Comparison of ENCODE assay signal across 16 cellular contexts in genomic region chr22:48369789-48370507, GRCh38.
DNase-seq lines count a peak whose midpoint lies in the region; ATAC-seq and TF ChIP-seq lines count a peak whose summit lies in the region.
"Had no signal": no experiment of that assay in that cellular context is flagged by ENCODE, and none has a peak within 500 bp of the region (broad histone marks: within the 10 kb centered on the region; RNA-seq: fewer than 3 reads in every experiment).

No MANE protein-coding gene starts in this region.

- peak overlapping the region; percentile 66 for H3K27ac ChIP-seq in hepatocyte
- H3K27ac ChIP-seq in OCI-LY7 (ENCODE audit: low read depth, low read length, poor library complexity, severe bottlenecking) = no peak overlapping the region
- H3K27ac ChIP-seq: psoas muscle, tibial artery had no signal

- no peak overlapping the region for H3K4me3 ChIP-seq in hepatocyte
- no peak overlapping the region for H3K4me3 ChIP-seq in OCI-LY7 (ENCODE audit: low read depth, low read length, poor library complexity, severe bottlenecking)
- H3K4me3 ChIP-seq: psoas muscle, tibial artery had no signal

- CTCF ChIA-PET in OCI-LY7 (lab: Charles Lee; ENCODE audit: unreplicated experiment) = no interaction called here

- H3K4me1 ChIP-seq in hepatocyte (ENCODE audit: insufficient read depth) (peaks cover 22% of the 10 kb centered on the region), OCI-LY7 (ENCODE audit: insufficient read depth, low read length, poor library complexity, severe bottlenecking) (no peaks in the 10 kb centered on the region)
- H3K4me1 ChIP-seq: psoas muscle, tibial artery had no signal

- TF ChIP-seq CTCF in hepatocyte (IDR thresholded peaks at IDR 0.05; ENCODE audit: poor library complexity) (no peak), omental fat pad (IDR thresholded peaks at IDR 0.05) (no peak), endothelial cell (IDR thresholded peaks at IDR 0.05; ENCODE audit: unreplicated experiment) (no peak), OCI-LY7 (conservative IDR thresholded peaks at IDR 0.05; ENCODE audit: low read length) (no peak)

- H3K36me3 ChIP-seq in hepatocyte (replicated peaks; ENCODE audit: insufficient read depth, low read depth) = no peaks in the 10 kb centered on the region
- no peaks in the 10 kb centered on the region for H3K36me3 ChIP-seq in OCI-LY7 (ENCODE audit: insufficient read depth, low read length)
- H3K36me3 ChIP-seq: tibial artery had no signal

- H3K9me3 ChIP-seq in hepatocyte (ENCODE audit: low read depth) (no peaks in the 10 kb centered on the region), OCI-LY7 (ENCODE audit: low read length) (no peaks in the 10 kb centered on the region)
- H3K9me3 ChIP-seq: psoas muscle, tibial artery had no signal

- H3K9me2 ChIP-seq in hepatocyte (replicated peaks; ENCODE audit: insufficient read depth) = no peaks in the 10 kb centered on the region
- no peaks in the 10 kb centered on the region for H3K9me2 ChIP-seq in OCI-LY7 (ENCODE audit: insufficient read depth, low read length)

- H3K27me3 ChIP-seq in hepatocyte = peaks cover under 1% of the 10 kb centered on the region

- no peak overlapping the region for H3K27ac Mint-ChIP-seq in endothelial cell (ENCODE audit: unreplicated experiment)

- DNase-seq in DMS153 (lab: John Stamatoyannopoulos, UW) (peak; percentile 16), HuH-7.5 (ENCODE audit: low spot score) (peak; percentile 45), hepatocyte (ENCODE audit: low spot score) (peak; percentile 81), omental fat pad (ENCODE audit: low spot score) (no peak), activated gamma-delta T cell treated with Interleukin-2 at 50 U/mL for 16 hours (no peak), endothelial cell (ENCODE audit: low spot score) (no peak), OCI-LY7 (ENCODE audit: low spot score) (no peak)
- DNase-seq: activated CD4-positive, alpha-beta T cell treated with anti-CD3 and anti-CD28 coated beads, Interleukin-2, amount 50 U/mL, for 48 hours; dermis blood vessel endothelial cell; KG1; NCI-H1694 treated with DMSO at 0.1 percent for 48 hours; psoas muscle; SHP77 treated with DMSO at 0.1 percent for 48 hours; stimulated activated CD4-positive, alpha-beta T cell treated with anti-CD3 and anti-CD28 coated beads, Interleukin-1b, Interleukin-23, amount 100 ng/mL, for 48 hours had no signal

- no peaks in the 10 kb centered on the region for H3K79me2 ChIP-seq in hepatocyte
- no peaks in the 10 kb centered on the region for H3K79me2 ChIP-seq in OCI-LY7 (ENCODE audit: insufficient read depth, low read depth, low read length)

- H3K36me3 Mint-ChIP-seq in endothelial cell (ENCODE audit: low read depth, unreplicated experiment) = no peaks in the 10 kb centered on the region

- H2AFZ ChIP-seq in hepatocyte (no peak overlapping the region), OCI-LY7 (ENCODE audit: low read length) (no peak overlapping the region)

- ATAC-seq in omental fat pad (ENCODE audit: low FRiP score) (peak; percentile 11), GM21786 (IDR thresholded peaks at IDR 0.05; ENCODE audit: unreplicated experiment) (no peak)
- ATAC-seq: psoas muscle had no signal

- H3K4me2 ChIP-seq in hepatocyte = peak overlapping the region; percentile 65
- H3K4me2 ChIP-seq in OCI-LY7 (ENCODE audit: low read length) = no peak overlapping the region

- intact Hi-C loops in OCI-LY7 (cut with micrococcal nuclease; ENCODE audit: unreplicated experiment) = no loop called here

- H3K9me3 Mint-ChIP-seq in endothelial cell (ENCODE audit: unreplicated experiment) = no peaks in the 10 kb centered on the region

- H3K4me1 Mint-ChIP-seq in endothelial cell (ENCODE audit: unreplicated experiment) = no peaks in the 10 kb centered on the region

- peaks cover 3% of the 10 kb centered on the region for H3K27me3 Mint-ChIP-seq in endothelial cell (ENCODE audit: unreplicated experiment)

- 12% methylated on average over 17 of the region's 17 CpGs for WGBS in hepatocyte (ENCODE audit: low lambda C conversion rate, missing lambda C conversion rate)

- H3K4me3 Mint-ChIP-seq in endothelial cell (ENCODE audit: unreplicated experiment) = no peak overlapping the region

- no peaks in the 10 kb centered on the region for H4K20me1 ChIP-seq in hepatocyte (ENCODE audit: insufficient read depth, poor library complexity, severe bottlenecking)
- no peaks in the 10 kb centered on the region for H4K20me1 ChIP-seq in OCI-LY7 (ENCODE audit: insufficient read depth, low read length)

- BruUV-seq in OCI-LY7 (replicated peaks; lab: Mats Ljungman, UMichigan) = no TSS peak

- POLR2A ChIA-PET in OCI-LY7 (lab: Charles Lee) = no interaction called here

Comparison
In these comparisons a context has a peak if more than half of its experiments do, and no peak if none do; other contexts are left out.
1. DNase-seq: peak in DMS153 (single experiment), HuH-7.5 (single experiment) and hepatocyte (single experiment); none in omental fat pad (single experiment), activated gamma-delta T cell treated with Interleukin-2 at 50 U/mL for 16 hours (single experiment), endothelial cell (single experiment) and OCI-LY7 (single experiment).